9 cellular contexts compared by ENCODE assay signal in the genomic region with DNA sequence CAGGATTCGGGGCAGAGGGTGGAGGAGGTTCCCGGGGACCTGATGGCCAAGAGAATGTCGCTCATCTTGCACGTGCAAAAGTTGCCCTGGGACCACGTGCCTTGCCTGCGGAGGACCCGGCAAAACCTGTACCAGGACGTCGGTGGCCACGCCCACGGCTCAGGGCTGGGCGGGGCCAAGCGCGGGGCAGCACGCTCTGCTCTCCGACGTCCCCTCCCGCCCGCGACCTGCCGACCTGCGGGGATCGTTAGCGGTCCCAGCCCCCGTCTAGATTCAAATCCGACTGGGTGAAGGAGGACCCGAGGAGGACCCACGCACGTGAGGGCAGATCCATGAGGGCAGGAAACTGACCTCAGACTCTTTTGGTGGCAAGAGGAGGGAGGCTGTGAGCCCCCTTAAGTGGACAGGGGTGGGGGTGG. TPM values are rescaled to one million over a fixed set of nuclear protein-coding genes. Genes with fewer than 3 reads are reported as not detected.
DNase-seq lines count a peak whose midpoint lies in the region; ATAC-seq and TF ChIP-seq lines count a peak whose summit lies in the region.
"Had no signal": no experiment of that assay in that cellular context is flagged by ENCODE, and none has a peak within 500 bp of the region (broad histone marks: within the 10 kb centered on the region; RNA-seq: fewer than 3 reads in every experiment).

A gene with protein sequence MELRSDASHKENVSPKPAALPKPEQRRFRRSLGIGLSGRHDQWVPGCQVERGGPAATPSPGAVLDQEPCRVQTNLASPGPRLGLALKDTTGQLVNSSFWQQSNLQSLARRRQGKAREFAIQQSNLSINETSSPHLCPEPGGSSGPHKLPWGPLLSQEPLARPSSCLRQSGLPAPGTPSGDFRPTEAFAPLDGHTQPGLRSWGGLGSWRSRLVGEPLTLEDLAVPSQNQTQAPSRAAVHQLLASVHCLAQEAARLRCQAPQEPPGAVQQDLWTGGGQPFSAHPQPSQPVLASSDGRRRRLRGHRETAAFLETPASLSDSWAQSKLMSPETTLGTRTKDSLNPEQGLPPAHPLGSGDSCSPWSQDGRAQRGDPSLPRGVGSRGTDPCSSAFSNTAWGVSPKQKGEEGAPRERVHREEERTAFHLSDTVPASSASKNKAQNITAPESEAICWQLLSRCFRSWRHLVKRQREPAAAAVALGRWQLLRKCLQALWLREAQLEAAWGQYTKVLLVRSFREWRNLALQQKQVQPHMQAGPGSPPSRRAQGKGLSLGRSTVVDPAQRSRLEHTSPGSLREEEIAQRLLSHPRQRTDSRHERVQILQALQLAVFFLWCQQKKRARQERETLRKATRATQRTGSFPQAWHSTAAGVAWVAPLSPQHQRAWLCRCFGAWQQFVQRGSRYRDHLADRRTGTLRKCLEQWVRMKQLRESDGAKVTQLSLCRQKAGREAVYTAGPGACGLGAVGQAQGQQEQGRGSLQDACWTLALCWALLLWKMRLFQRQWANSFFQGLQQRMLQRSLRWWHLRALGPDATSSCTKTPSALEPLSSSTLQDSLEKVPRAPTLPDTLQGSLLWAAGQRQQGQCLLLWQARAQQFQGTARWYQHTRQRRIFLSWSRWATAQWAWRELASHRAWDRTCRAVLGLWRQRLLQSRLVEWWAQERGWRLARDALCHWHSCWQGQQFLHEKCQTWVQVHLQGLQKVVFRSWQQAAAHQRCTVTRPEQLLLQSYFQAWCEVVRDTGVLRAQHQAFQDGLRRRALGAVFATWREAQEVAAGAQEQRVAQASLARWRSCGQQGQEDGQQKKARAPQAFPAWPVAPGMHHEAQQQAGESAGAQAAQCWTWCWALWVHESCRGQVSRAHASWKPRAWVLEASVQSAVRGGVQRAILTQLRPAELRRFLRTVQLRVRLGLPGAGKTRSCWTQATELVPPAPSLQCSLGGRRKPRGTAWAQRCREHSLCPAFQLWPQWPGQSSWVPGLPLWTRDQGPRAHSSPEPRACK (N-terminal part only) (plus strand): TSS at position 206 of the 419 bp plus-strand sequence. CDS start 2,208 bp downstream, outside the sequence.

- no peaks in the 10 kb centered on the region for H3K4me1 ChIP-seq in HEK293 (ENCODE audit: control insufficient read depth, insufficient read depth, low read length)
- no peaks in the 10 kb centered on the region for H3K4me1 ChIP-seq in foreskin keratinocyte

- CTCF ChIA-PET in HEK293 (lab: Yijun Ruan, JAX) (no interaction called here), activated B cell treated with CpG ODN at 0.5 μM for 24 hours (lab: Charles Lee) (no interaction called here)

- no peak within 1 kb of the TSS for H3K4me3 ChIP-seq in HEK293 (ENCODE audit: low read depth, low read length)

- POLR2A ChIA-PET in HEK293 (lab: Yijun Ruan, JAX): interaction anchor here (0.5 kb wide), 1 partner anchor 73 kb away, joined by 9 read pairs; no protein-coding TSS in a partner anchor
- POLR2A ChIA-PET in activated B cell treated with CpG ODN at 0.5 μM for 24 hours (lab: Charles Lee): no interaction called here

- no peak for TF ChIP-seq CTCF in HEK293 (tag by site-specific recombination; IDR thresholded peaks at IDR 0.05)
- TF ChIP-seq CTCF in activated B cell treated with CpG ODN at 0.5 μM for 24 hours (IDR thresholded peaks at IDR 0.05): no peak
- TF ChIP-seq CTCF in foreskin keratinocyte (conservative IDR thresholded peaks at IDR 0.05): no peak

- H3K27ac ChIP-seq in HEK293 (ENCODE audit: extremely low read depth, low read depth, low read length): no peak within 1 kb of the TSS
- H3K27ac ChIP-seq in foreskin keratinocyte: no peak within 1 kb of the TSS

- peak; percentile 54 for ATAC-seq in activated B cell treated with CpG ODN at 0.5 μM for 24 hours (ENCODE audit: low read depth)
- peak; percentile 33 for ATAC-seq in foreskin keratinocyte
- ATAC-seq in GM21381 (IDR thresholded peaks at IDR 0.05; ENCODE audit: unreplicated experiment): no peak

- peaks cover 21% of the 10 kb centered on the region for H3K27me3 ChIP-seq in foreskin keratinocyte

- H3K36me3 Mint-ChIP-seq in activated B cell treated with CpG ODN at 0.5 μM for 24 hours (ENCODE audit: low read depth): no peaks in the 10 kb centered on the region
- H3K36me3 Mint-ChIP-seq: brain had no signal

- peak within 1 kb of the TSS; percentile 15 for H3K4me3 Mint-ChIP-seq in activated B cell treated with CpG ODN at 0.5 μM for 24 hours

- DNase-seq in activated B cell treated with CpG ODN at 0.5 μM for 24 hours (no peak), foreskin keratinocyte (no peak), glomerular visceral epithelial cell (ENCODE audit: extremely low spot score) (no peak), NCI-H1092 (lab: John Stamatoyannopoulos, UW) (no peak)
- peak; percentile 15 to 39 for DNase-seq in stimulated activated CD4-positive, alpha-beta T cell treated with anti-CD3 and anti-CD28 coated beads, Interleukin-1b, Interleukin-23, amount 100 ng/mL, for 4 hours (ENCODE audit: low read depth in 2 of 2)
- DNase-seq: MV-4-11 had no signal

- peaks cover 7% of the 10 kb centered on the region for H3K4me1 Mint-ChIP-seq in activated B cell treated with CpG ODN at 0.5 μM for 24 hours

- intact Hi-C loops in activated B cell treated with CpG ODN at 0.5 μM for 24 hours (cut with micrococcal nuclease): no loop called here

- no peak within 1 kb of the TSS for H3K27ac Mint-ChIP-seq in activated B cell treated with CpG ODN at 0.5 μM for 24 hours

- H3K9me3 Mint-ChIP-seq in activated B cell treated with CpG ODN at 0.5 μM for 24 hours: no peaks in the 10 kb centered on the region

- H3K36me3 ChIP-seq in HEK293 (ENCODE audit: control insufficient read depth in 2 of 2, insufficient read depth in 1 of 2, low read length in 2 of 2): no peaks in the 10 kb centered on the region

- no peaks in the 10 kb centered on the region for H3K9me3 ChIP-seq in HEK293 (ENCODE audit: control insufficient read depth, insufficient read depth, low read depth, low read length)

- peaks cover 17% of the 10 kb centered on the region for H3K27me3 Mint-ChIP-seq in activated B cell treated with CpG ODN at 0.5 μM for 24 hours

TF ChIP-seq in HEK293, 187 proteins besides CTCF, POLR2A, EP300 and RAD21 (continues in another document):
- TF ChIP-seq ZNF660 (tag by site-specific recombination; IDR thresholded peaks at IDR 0.05): no peak
- TF ChIP-seq, protein P1, sequence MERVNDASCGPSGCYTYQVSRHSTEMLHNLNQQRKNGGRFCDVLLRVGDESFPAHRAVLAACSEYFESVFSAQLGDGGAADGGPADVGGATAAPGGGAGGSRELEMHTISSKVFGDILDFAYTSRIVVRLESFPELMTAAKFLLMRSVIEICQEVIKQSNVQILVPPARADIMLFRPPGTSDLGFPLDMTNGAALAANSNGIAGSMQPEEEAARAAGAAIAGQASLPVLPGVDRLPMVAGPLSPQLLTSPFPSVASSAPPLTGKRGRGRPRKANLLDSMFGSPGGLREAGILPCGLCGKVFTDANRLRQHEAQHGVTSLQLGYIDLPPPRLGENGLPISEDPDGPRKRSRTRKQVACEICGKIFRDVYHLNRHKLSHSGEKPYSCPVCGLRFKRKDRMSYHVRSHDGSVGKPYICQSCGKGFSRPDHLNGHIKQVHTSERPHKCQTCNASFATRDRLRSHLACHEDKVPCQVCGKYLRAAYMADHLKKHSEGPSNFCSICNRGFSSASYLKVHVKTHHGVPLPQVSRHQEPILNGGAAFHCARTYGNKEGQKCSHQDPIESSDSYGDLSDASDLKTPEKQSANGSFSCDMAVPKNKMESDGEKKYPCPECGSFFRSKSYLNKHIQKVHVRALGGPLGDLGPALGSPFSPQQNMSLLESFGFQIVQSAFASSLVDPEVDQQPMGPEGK (tag by site-specific recombination; IDR thresholded peaks at IDR 0.05): no peak
- no peak for TF ChIP-seq TRIM28 (IDR thresholded peaks at IDR 0.05; ENCODE audit: borderline replicate concordance, low read length)
- no peak for TF ChIP-seq ZNF791 (tag by site-specific recombination; IDR thresholded peaks at IDR 0.05)
- no peak for TF ChIP-seq REPIN1 (tag by site-specific recombination; IDR thresholded peaks at IDR 0.05; ENCODE audit: low read depth)
- no peak for TF ChIP-seq OSR2 (tag by site-specific recombination; IDR thresholded peaks at IDR 0.05)
- TF ChIP-seq, protein P2, sequence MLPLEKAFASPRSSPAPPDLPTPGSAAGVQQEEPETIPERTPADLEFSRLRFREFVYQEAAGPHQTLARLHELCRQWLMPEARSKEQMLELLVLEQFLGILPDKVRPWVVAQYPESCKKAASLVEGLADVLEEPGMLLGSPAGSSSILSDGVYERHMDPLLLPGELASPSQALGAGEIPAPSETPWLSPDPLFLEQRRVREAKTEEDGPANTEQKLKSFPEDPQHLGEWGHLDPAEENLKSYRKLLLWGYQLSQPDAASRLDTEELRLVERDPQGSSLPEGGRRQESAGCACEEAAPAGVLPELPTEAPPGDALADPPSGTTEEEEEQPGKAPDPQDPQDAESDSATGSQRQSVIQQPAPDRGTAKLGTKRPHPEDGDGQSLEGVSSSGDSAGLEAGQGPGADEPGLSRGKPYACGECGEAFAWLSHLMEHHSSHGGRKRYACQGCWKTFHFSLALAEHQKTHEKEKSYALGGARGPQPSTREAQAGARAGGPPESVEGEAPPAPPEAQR (tag by site-specific recombination; IDR thresholded peaks at IDR 0.05): no peak
- no peak for TF ChIP-seq ZNF561 (tag by site-specific recombination; IDR thresholded peaks at IDR 0.05; ENCODE audit: borderline replicate concordance)
- TF ChIP-seq ZNF48 (tag by site-specific recombination; IDR thresholded peaks at IDR 0.05): no peak
- no peak for TF ChIP-seq GLI4 (tag by site-specific recombination; IDR thresholded peaks at IDR 0.05)
- TF ChIP-seq ZFHX2 (tag by site-specific recombination; conservative IDR thresholded peaks at IDR 0.05): peak; percentile 45; the same call in 1 of the 2 replicates
- TF ChIP-seq EGR2 (tag by site-specific recombination; IDR thresholded peaks at IDR 0.05; ENCODE audit: low read depth): peak; percentile 29; the same call in 1 of the 2 replicates
- 0 out of 2 replicates have a peak, but pooled peaks have one; percentile 8 for TF ChIP-seq SP2 (tag by site-specific recombination; IDR thresholded peaks at IDR 0.05)

RNA-seq across cellular contexts. Expression of the gene that starts here (rescaled TPM):
- total RNA-seq in activated B cell treated with CpG ODN at 0.5 μM for 24 hours (not detected in 2 replicates), foreskin keratinocyte (not detected in 2 replicates)
- polyA plus RNA-seq in foreskin keratinocyte: not detected in 2 replicates

Comparison
In these comparisons a context has a peak if more than half of its experiments do, and no peak if none do; other contexts are left out.
1. Peak in ATAC-seq in activated B cell treated with CpG ODN at 0.5 μM for 24 hours; RNA of the gene not detected or under 1 TPM.
2. Peak in ATAC-seq in foreskin keratinocyte; RNA of the gene not detected or under 1 TPM.
3. DNase-seq: peak in stimulated activated CD4-positive, alpha-beta T cell treated with anti-CD3 and anti-CD28 coated beads, Interleukin-1b, Interleukin-23, amount 100 ng/mL, for 4 hours (2 of 2); none in activated B cell treated with CpG ODN at 0.5 μM for 24 hours (single experiment), foreskin keratinocyte (0 of 2), glomerular visceral epithelial cell (single experiment) and NCI-H1092 (single experiment).